Comparison of ENCODE assay signal across 1 cellular context in the genomic region with DNA sequence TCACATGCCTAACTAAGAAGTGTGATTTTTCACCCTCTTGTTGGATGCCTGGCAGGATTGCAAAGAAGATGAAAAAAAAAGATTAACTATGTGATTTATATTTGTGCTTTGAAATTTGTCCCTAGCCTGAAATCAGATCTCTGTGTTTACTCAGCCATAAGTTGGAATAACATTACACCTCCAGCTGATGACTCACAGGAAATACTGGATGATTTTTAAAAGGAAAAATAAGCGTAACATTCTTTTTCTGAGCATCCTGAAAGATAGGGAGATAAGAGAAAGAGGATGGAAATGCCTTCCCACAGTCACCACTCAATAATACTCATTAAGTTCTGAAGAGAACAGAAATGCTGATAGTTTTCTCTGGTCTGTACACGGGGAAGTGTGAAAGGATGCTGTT.
TF ChIP-seq lines count a peak whose summit lies in the region.

No MANE protein-coding gene starts in this region.

TF ChIP-seq in SK-N-SH, 30 proteins besides CTCF, POLR2A, EP300 and RAD21 (continued from another document):
- TF ChIP-seq, protein P1, sequence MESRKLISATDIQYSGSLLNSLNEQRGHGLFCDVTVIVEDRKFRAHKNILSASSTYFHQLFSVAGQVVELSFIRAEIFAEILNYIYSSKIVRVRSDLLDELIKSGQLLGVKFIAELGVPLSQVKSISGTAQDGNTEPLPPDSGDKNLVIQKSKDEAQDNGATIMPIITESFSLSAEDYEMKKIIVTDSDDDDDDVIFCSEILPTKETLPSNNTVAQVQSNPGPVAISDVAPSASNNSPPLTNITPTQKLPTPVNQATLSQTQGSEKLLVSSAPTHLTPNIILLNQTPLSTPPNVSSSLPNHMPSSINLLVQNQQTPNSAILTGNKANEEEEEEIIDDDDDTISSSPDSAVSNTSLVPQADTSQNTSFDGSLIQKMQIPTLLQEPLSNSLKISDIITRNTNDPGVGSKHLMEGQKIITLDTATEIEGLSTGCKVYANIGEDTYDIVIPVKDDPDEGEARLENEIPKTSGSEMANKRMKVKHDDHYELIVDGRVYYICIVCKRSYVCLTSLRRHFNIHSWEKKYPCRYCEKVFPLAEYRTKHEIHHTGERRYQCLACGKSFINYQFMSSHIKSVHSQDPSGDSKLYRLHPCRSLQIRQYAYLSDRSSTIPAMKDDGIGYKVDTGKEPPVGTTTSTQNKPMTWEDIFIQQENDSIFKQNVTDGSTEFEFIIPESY (IDR thresholded peaks at IDR 0.05; ENCODE audit: borderline replicate concordance, low read depth): no peak
- TF ChIP-seq, protein P2, sequence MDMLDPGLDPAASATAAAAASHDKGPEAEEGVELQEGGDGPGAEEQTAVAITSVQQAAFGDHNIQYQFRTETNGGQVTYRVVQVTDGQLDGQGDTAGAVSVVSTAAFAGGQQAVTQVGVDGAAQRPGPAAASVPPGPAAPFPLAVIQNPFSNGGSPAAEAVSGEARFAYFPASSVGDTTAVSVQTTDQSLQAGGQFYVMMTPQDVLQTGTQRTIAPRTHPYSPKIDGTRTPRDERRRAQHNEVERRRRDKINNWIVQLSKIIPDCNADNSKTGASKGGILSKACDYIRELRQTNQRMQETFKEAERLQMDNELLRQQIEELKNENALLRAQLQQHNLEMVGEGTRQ (IDR thresholded peaks at IDR 0.05; ENCODE audit: borderline replicate concordance, low read depth, low read length): no peak
- TF ChIP-seq ELF1 (IDR thresholded peaks at IDR 0.05) (no peak), RFX5 (IDR thresholded peaks at IDR 0.05; ENCODE audit: low read length) (no peak), FOSL2 (IDR thresholded peaks at IDR 0.05; ENCODE audit: borderline replicate concordance, low read depth) (no peak), RXRA (IDR thresholded peaks at IDR 0.05; ENCODE audit: borderline replicate concordance, low read depth) (no peak), NFIC (IDR thresholded peaks at IDR 0.05; ENCODE audit: borderline replicate concordance) (no peak), SMC3 (IDR thresholded peaks at IDR 0.05; ENCODE audit: low read depth, low read length) (no peak), SIN3A (IDR thresholded peaks at IDR 0.05; ENCODE audit: borderline replicate concordance, low read depth, low read length) (no peak), FOXJ3 (CRISPR knock-in tag; IDR thresholded peaks at IDR 0.05) (no peak), EZH2phosphoT487 (IDR thresholded peaks at IDR 0.05; ENCODE audit: borderline replicate concordance, low read depth) (no peak)
- TF ChIP-seq, protein P3, sequence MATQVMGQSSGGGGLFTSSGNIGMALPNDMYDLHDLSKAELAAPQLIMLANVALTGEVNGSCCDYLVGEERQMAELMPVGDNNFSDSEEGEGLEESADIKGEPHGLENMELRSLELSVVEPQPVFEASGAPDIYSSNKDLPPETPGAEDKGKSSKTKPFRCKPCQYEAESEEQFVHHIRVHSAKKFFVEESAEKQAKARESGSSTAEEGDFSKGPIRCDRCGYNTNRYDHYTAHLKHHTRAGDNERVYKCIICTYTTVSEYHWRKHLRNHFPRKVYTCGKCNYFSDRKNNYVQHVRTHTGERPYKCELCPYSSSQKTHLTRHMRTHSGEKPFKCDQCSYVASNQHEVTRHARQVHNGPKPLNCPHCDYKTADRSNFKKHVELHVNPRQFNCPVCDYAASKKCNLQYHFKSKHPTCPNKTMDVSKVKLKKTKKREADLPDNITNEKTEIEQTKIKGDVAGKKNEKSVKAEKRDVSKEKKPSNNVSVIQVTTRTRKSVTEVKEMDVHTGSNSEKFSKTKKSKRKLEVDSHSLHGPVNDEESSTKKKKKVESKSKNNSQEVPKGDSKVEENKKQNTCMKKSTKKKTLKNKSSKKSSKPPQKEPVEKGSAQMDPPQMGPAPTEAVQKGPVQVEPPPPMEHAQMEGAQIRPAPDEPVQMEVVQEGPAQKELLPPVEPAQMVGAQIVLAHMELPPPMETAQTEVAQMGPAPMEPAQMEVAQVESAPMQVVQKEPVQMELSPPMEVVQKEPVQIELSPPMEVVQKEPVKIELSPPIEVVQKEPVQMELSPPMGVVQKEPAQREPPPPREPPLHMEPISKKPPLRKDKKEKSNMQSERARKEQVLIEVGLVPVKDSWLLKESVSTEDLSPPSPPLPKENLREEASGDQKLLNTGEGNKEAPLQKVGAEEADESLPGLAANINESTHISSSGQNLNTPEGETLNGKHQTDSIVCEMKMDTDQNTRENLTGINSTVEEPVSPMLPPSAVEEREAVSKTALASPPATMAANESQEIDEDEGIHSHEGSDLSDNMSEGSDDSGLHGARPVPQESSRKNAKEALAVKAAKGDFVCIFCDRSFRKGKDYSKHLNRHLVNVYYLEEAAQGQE (IDR thresholded peaks at IDR 0.05; ENCODE audit: low read depth, low read length): no peak
